ENCODE assay signal across 19 cellular contexts in the genomic region with DNA sequence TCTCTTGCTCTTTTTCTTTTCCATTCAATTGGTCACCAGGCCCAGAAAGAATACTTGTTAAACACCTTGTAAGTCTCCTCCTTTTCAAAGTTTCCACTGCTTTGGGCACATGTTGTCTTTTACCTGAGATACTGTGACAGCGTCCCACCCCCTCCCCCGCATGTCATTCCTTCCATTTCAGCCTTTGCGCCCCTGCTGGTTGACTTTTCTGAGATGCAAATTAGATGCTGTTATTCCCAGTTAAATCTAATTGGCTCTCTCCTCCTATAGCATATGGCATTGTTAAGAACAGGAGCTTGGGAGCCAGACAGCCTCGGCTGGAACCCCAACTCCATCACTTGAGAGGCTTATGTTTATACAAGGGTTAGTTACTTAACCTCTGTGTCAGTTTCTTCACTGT.
DNase-seq lines count a peak whose midpoint lies in the region; ATAC-seq, FAIRE-seq and TF ChIP-seq lines count a peak whose summit lies in the region.
"Had no signal": no experiment of that assay in that cellular context is flagged by ENCODE, and none has a peak within 500 bp of the region (broad histone marks: within the 10 kb centered on the region; RNA-seq: fewer than 3 reads in every experiment).

No MANE protein-coding gene starts in this region.

- no peaks in the 10 kb centered on the region for H3K36me3 ChIP-seq in iPS DF 6.9 (ENCODE audit: control insufficient read depth, insufficient read depth, low read length)
- H3K36me3 ChIP-seq in GM23248 (ENCODE audit: low read depth), result no peaks in the 10 kb centered on the region

- H3K9me3 Mint-ChIP-seq in Calu3 (ENCODE audit: low read depth, unreplicated experiment), result no peaks in the 10 kb centered on the region
- H3K9me3 Mint-ChIP-seq in CD4-positive, alpha-beta T cell, result no peaks in the 10 kb centered on the region
- H3K9me3 Mint-ChIP-seq: activated naive CD4-positive, alpha-beta T cell treated with anti-CD3 and anti-CD28 coated beads, Interleukin-2, amount 10 ng/mL, durations not matched to agents 7 days and 5 days; central memory CD8-positive, alpha-beta T cell; stimulated activated naive CD8-positive, alpha-beta T cell treated with anti-CD3 and anti-CD28 coated beads, Interleukin-15, Interleukin-2, amounts not matched to agents 100 ng/mL and 50 ng/mL, for 24 hours had no signal

- intact Hi-C loops in Calu3 (cut with micrococcal nuclease; ENCODE audit: unreplicated experiment), result no loop called here
- intact Hi-C loops in CD4-positive, alpha-beta T cell (cut with DNase I, micrococcal nuclease), result loop anchor here (5.0 kb wide), 2 partner anchors 809 to 994 kb away; no protein-coding TSS in a partner anchor

- H3K4me1 ChIP-seq in iPS DF 6.9 (ENCODE audit: control insufficient read depth, insufficient read depth, low read length), result peaks cover 2% of the 10 kb centered on the region; the same call in 1 of the 2 replicates
- H3K4me1 ChIP-seq in GM23248 (ENCODE audit: insufficient read depth), result no peaks in the 10 kb centered on the region

- TF ChIP-seq CTCF in Calu3 (IDR thresholded peaks at IDR 0.05; ENCODE audit: unreplicated experiment), result peak; percentile 16
- peak; percentile 25 for TF ChIP-seq CTCF in astrocyte of the spinal cord (IDR thresholded peaks at IDR 0.05; ENCODE audit: low read depth, low read length)
- TF ChIP-seq CTCF in CD4-positive, alpha-beta T cell (IDR thresholded peaks at IDR 0.05), result no peak

- H3K4me3 ChIP-seq in astrocyte of the spinal cord (ENCODE audit: low read depth, low read length), result no peak overlapping the region
- H3K4me3 ChIP-seq in iPS DF 6.9 (ENCODE audit: low read length), result no peak overlapping the region
- H3K4me3 ChIP-seq in GM23248, result no peak overlapping the region

- DNase-seq in Calu3 (no peak), HT-29 (ENCODE audit: low spot score) (peak; percentile 27), astrocyte of the spinal cord (ENCODE audit: low read depth, low spot score) (no peak), iPS DF 6.9 (ENCODE audit: low read depth, low spot score) (peak; percentile 48), GM23248 (no peak), GM12892 (ENCODE audit: insufficient read length) (no peak)
- no peak for DNase-seq in CD4-positive, alpha-beta T cell
- DNase-seq: activated CD4-positive, CD25-positive, alpha-beta regulatory T cell treated with anti-CD3 and anti-CD28 coated beads, Interleukin-2, amount 50 U/mL, for 72 hours; activated CD8-positive, alpha-beta memory T cell treated with anti-CD3 and anti-CD28 coated beads, Interleukin-2, amount 50 U/mL, for 4 hours; activated naive CD4-positive, alpha-beta T cell treated with anti-CD3 and anti-CD28 coated beads, Interleukin-2, amount 10 ng/mL, durations not matched to agents 7 days and 5 days; Kasumi-1; left colon; NCI-H146; NCI-H774 had no signal

- ATAC-seq in GM18505 (IDR thresholded peaks at IDR 0.05; ENCODE audit: unreplicated experiment), result no peak
- no peak for ATAC-seq in CD4-positive, alpha-beta T cell (ENCODE audit: poor library complexity)
- ATAC-seq: left colon had no signal

- no peak overlapping the region for H3K27ac ChIP-seq in iPS DF 6.9 (ENCODE audit: low read length)
- no peak overlapping the region for H3K27ac ChIP-seq in GM23248
- no peak overlapping the region for H3K27ac ChIP-seq in CD4-positive, alpha-beta T cell (ENCODE audit: low read depth, low read length)
- H3K27ac ChIP-seq: HL-60 had no signal

- H3F3A ChIP-seq in GM23248 (ENCODE audit: insufficient read depth), result no peaks in the 10 kb centered on the region

- in situ Hi-C loops in astrocyte of the spinal cord (cut with HindIII; ENCODE audit: low sequenced_read_pairs), result no loop called here
- in situ Hi-C loops in GM23248 (cut with MboI), result loop anchor here (10.0 kb wide), 1 partner anchor 386 kb away; no protein-coding TSS in a partner anchor

- H3K4me3 Mint-ChIP-seq in Calu3 (ENCODE audit: low read depth, unreplicated experiment), result no peak overlapping the region
- no peak overlapping the region for H3K4me3 Mint-ChIP-seq in CD4-positive, alpha-beta T cell
- H3K4me3 Mint-ChIP-seq: activated naive CD4-positive, alpha-beta T cell treated with anti-CD3 and anti-CD28 coated beads, Interleukin-2, amount 10 ng/mL, durations not matched to agents 7 days and 5 days; central memory CD8-positive, alpha-beta T cell; stimulated activated naive CD8-positive, alpha-beta T cell treated with anti-CD3 and anti-CD28 coated beads, Interleukin-15, Interleukin-2, amounts not matched to agents 100 ng/mL and 50 ng/mL, for 24 hours had no signal

- H3K36me3 Mint-ChIP-seq in Calu3 (ENCODE audit: insufficient read depth, unreplicated experiment), result no peaks in the 10 kb centered on the region
- no peaks in the 10 kb centered on the region for H3K36me3 Mint-ChIP-seq in CD4-positive, alpha-beta T cell (ENCODE audit: low read depth)
- H3K36me3 Mint-ChIP-seq: activated naive CD4-positive, alpha-beta T cell treated with anti-CD3 and anti-CD28 coated beads, Interleukin-2, amount 10 ng/mL, durations not matched to agents 7 days and 5 days had no signal

- CTCF ChIA-PET in Calu3 (lab: Charles Lee), result interaction anchor here (0.7 to 3.5 kb wide), 3 partner anchors 168 to 393 kb away, joined by 3 to 50 read pairs (median 6); no protein-coding TSS in a partner anchor
- CTCF ChIA-PET in CD4-positive, alpha-beta T cell (lab: Charles Lee), result interaction anchor here (4.9 kb wide), 1 partner anchor 393 kb away, joined by 47 read pairs; no protein-coding TSS in a partner anchor

- no peak overlapping the region for H3K9ac ChIP-seq in GM23248

- no peak overlapping the region for H3K27ac Mint-ChIP-seq in Calu3 (ENCODE audit: unreplicated experiment)
- no peak overlapping the region for H3K27ac Mint-ChIP-seq in CD4-positive, alpha-beta T cell
- H3K27ac Mint-ChIP-seq: activated naive CD4-positive, alpha-beta T cell treated with anti-CD3 and anti-CD28 coated beads, Interleukin-2, amount 10 ng/mL, durations not matched to agents 7 days and 5 days; stimulated activated naive CD8-positive, alpha-beta T cell treated with anti-CD3 and anti-CD28 coated beads, Interleukin-15, Interleukin-2, amounts not matched to agents 100 ng/mL and 50 ng/mL, for 24 hours had no signal

- FAIRE-seq in GM12892 (lab: Jason Lieb, UNC), result no peak
- FAIRE-seq: endometrium had no signal

- no peaks in the 10 kb centered on the region for H4K20me1 ChIP-seq in GM23248 (ENCODE audit: insufficient read depth)

- no peak for TF ChIP-seq POLR2A in GM18505 (IDR thresholded peaks at IDR 0.05; ENCODE audit: borderline replicate concordance, extremely low read depth, insufficient read depth, insufficient read length)
- no peak for TF ChIP-seq POLR2A in GM12892 (IDR thresholded peaks at IDR 0.05; ENCODE audit: low read depth, low read length)

- peaks cover 12% of the 10 kb centered on the region for H3K4me1 Mint-ChIP-seq in Calu3 (ENCODE audit: low read depth, unreplicated experiment)
- no peaks in the 10 kb centered on the region for H3K4me1 Mint-ChIP-seq in CD4-positive, alpha-beta T cell (ENCODE audit: low read depth)
- H3K4me1 Mint-ChIP-seq: activated naive CD4-positive, alpha-beta T cell treated with anti-CD3 and anti-CD28 coated beads, Interleukin-2, amount 10 ng/mL, durations not matched to agents 7 days and 5 days; central memory CD8-positive, alpha-beta T cell had no signal

- no peaks in the 10 kb centered on the region for H3K27me3 ChIP-seq in iPS DF 6.9 (ENCODE audit: control insufficient read depth, insufficient read depth, low read length)
- H3K27me3 ChIP-seq in GM23248 (replicated peaks; ENCODE audit: insufficient read depth), result no peaks in the 10 kb centered on the region; the same call in 1 of the 2 replicates
- H3K27me3 ChIP-seq in CD4-positive, alpha-beta T cell (ENCODE audit: control insufficient read depth, insufficient read depth, low read length), result no peaks in the 10 kb centered on the region

- H2AFZ ChIP-seq in GM23248, result no peak overlapping the region

- no TSS peak for BruUV-seq in Calu3 (replicated peaks; lab: Mats Ljungman, UMichigan)

- no peaks in the 10 kb centered on the region for H3K27me3 Mint-ChIP-seq in Calu3 (ENCODE audit: unreplicated experiment)
- peaks cover 22% of the 10 kb centered on the region for H3K27me3 Mint-ChIP-seq in CD4-positive, alpha-beta T cell
- H3K27me3 Mint-ChIP-seq: activated naive CD4-positive, alpha-beta T cell treated with anti-CD3 and anti-CD28 coated beads, Interleukin-2, amount 10 ng/mL, durations not matched to agents 7 days and 5 days had no signal

- H3K9me2 ChIP-seq in GM23248 (ENCODE audit: insufficient read depth), result no peaks in the 10 kb centered on the region

- H3K79me2 ChIP-seq in GM23248 (ENCODE audit: insufficient read depth), result no peaks in the 10 kb centered on the region

- WGBS in iPS DF 6.9 (ENCODE audit: insufficient coverage, insufficient read length), result no CpG with 5 or more reads among the region's 4 CpGs
- 38 to 40% methylated on average over 4 of the region's 4 CpGs for WGBS in GM23248 (ENCODE audit: low coverage in 1 of 2, low lambda C conversion rate in 2 of 2, missing lambda C conversion rate in 2 of 2), 2 experiments

- H3K9me3 ChIP-seq in iPS DF 6.9 (ENCODE audit: control insufficient read depth, insufficient read depth, low read length) (no peaks in the 10 kb centered on the region), GM23248 (ENCODE audit: low read depth) (no peaks in the 10 kb centered on the region)
- H3K9me3 ChIP-seq in CD4-positive, alpha-beta T cell (ENCODE audit: control insufficient read depth, low read length), result no peaks in the 10 kb centered on the region

- POLR2A ChIA-PET in CD4-positive, alpha-beta T cell (lab: Charles Lee), result no interaction called here

- no peak overlapping the region for H3K4me2 ChIP-seq in GM23248 (ENCODE audit: unreplicated experiment)

Comparison
In these comparisons a context has a peak if more than half of its experiments do, and no peak if none do; other contexts are left out.
1. DNase-seq: peak in HT-29 (single experiment) and iPS DF 6.9 (single experiment); none in Calu3 (single experiment), astrocyte of the spinal cord (single experiment), GM23248 (single experiment), GM12892 (single experiment) and CD4-positive, alpha-beta T cell (0 of 10).